ENCODE assay signal across 8 cellular contexts in genomic region chr1:44842763-44843655, GRCh38. TPM values are rescaled to one million over a fixed set of nuclear protein-coding genes. Genes with fewer than 3 reads are reported as not detected.
DNase-seq lines count a peak whose midpoint lies in the region; ATAC-seq and TF ChIP-seq lines count a peak whose summit lies in the region.

Gene PTCH2 (minus strand): TSS chr1:44843253. CDS start chr1:44842932, 321 bp downstream.

- H3K4me1 ChIP-seq in esophagus muscularis mucosa = peaks cover 9 to 23% (median 16%) of the 10 kb centered on the region in 4 donors

- TF ChIP-seq POLR2A in esophagus muscularis mucosa (IDR thresholded peaks at IDR 0.05; ENCODE audit: low read depth) = no peak

- no peaks in the 10 kb centered on the region for H3K36me3 Mint-ChIP-seq in activated CD8-positive, alpha-beta T cell treated with anti-CD3 and anti-CD28 coated beads for 36 hours (ENCODE audit: low read depth)

- H3K27ac ChIP-seq in esophagus muscularis mucosa (replicated peaks in 1 of 4) = peak within 1 kb of the TSS; percentile 65 to 79 (median 76)

- H3K4me1 Mint-ChIP-seq in activated CD8-positive, alpha-beta T cell treated with anti-CD3 and anti-CD28 coated beads for 36 hours (ENCODE audit: low read depth) = peaks cover 4% of the 10 kb centered on the region

- POLR2A ChIA-PET in activated CD8-positive, alpha-beta T cell treated with anti-CD3 and anti-CD28 coated beads for 36 hours (lab: Charles Lee) = interaction anchor here (0.7 to 1.9 kb wide), 6 partner anchors 48 to 169 kb away, joined by 3 to 5 read pairs (median 4); partner anchors contain the start of genes RNU5D-1 and UROD

- H3K9me3 Mint-ChIP-seq in activated CD8-positive, alpha-beta T cell treated with anti-CD3 and anti-CD28 coated beads for 36 hours = no peaks in the 10 kb centered on the region

- TF ChIP-seq CTCF in activated CD8-positive, alpha-beta T cell treated with anti-CD3 and anti-CD28 coated beads for 36 hours (IDR thresholded peaks at IDR 0.05) = no peak
- TF ChIP-seq CTCF in esophagus muscularis mucosa (IDR thresholded peaks at IDR 0.05) = peak in 1 of 3 experiments; percentile 3

- no peak within 1 kb of the TSS for H3K27ac Mint-ChIP-seq in activated CD8-positive, alpha-beta T cell treated with anti-CD3 and anti-CD28 coated beads for 36 hours

- intact Hi-C loops in activated CD8-positive, alpha-beta T cell treated with anti-CD3 and anti-CD28 coated beads for 36 hours (cut with micrococcal nuclease) = no loop called here
- intact Hi-C loops in esophagus muscularis mucosa (cut with DNase I) = no loop called here

- DNase-seq in SIG-M5 treated with dmso at 0.1 percent for 504 hours (lab: John Stamatoyannopoulos, UW; ENCODE audit: unreplicated experiment) (peak; percentile 13), SIG-M5 (lab: John Stamatoyannopoulos, UW) (no peak), NCI-H1436 (lab: John Stamatoyannopoulos, UW) (peak; percentile 81), esophagus muscularis mucosa (ENCODE audit: extremely low spot score) (no peak), mucosa of gallbladder (ENCODE audit: low spot score) (peak; percentile 59), ureter (ENCODE audit: low spot score) (peak; percentile 70)
- DNase-seq in activated CD8-positive, alpha-beta T cell treated with anti-CD3 and anti-CD28 coated beads for 36 hours = peak; percentile 48

- ATAC-seq in activated CD8-positive, alpha-beta T cell treated with anti-CD3 and anti-CD28 coated beads for 36 hours = peak; percentile 83
- no peak for ATAC-seq in HG02763 (IDR thresholded peaks at IDR 0.05; ENCODE audit: unreplicated experiment)

- peak within 1 kb of the TSS; percentile 43 for H3K4me3 Mint-ChIP-seq in activated CD8-positive, alpha-beta T cell treated with anti-CD3 and anti-CD28 coated beads for 36 hours

- no peaks in the 10 kb centered on the region for H3K27me3 ChIP-seq in esophagus muscularis mucosa

- no peaks in the 10 kb centered on the region for H3K36me3 ChIP-seq in esophagus muscularis mucosa

- no peak for TF ChIP-seq EP300 in esophagus muscularis mucosa (IDR thresholded peaks at IDR 0.05)

- H3K4me3 ChIP-seq in esophagus muscularis mucosa = peak within 1 kb of the TSS; percentile 58 to 76 (median 62)

- peaks cover 7% of the 10 kb centered on the region for H3K27me3 Mint-ChIP-seq in activated CD8-positive, alpha-beta T cell treated with anti-CD3 and anti-CD28 coated beads for 36 hours

- 3% methylated on average over 31 of the region's 75 CpGs for WGBS in esophagus muscularis mucosa

- CTCF ChIA-PET in activated CD8-positive, alpha-beta T cell treated with anti-CD3 and anti-CD28 coated beads for 36 hours (lab: Charles Lee) = interaction anchor here (1.2 to 3.7 kb wide), 2 partner anchors 7 to 112 kb away, joined by 3 to 17 read pairs; partner anchors contain the start of gene RNU5D-1

- no peaks in the 10 kb centered on the region for H3K9me3 ChIP-seq in esophagus muscularis mucosa

RNA-seq across cellular contexts. Expression of gene PTCH2, which starts in this region (rescaled TPM):
- under 1 TPM; 0.13 to 0.97 TPM for total RNA-seq in activated CD8-positive, alpha-beta T cell treated with anti-CD3 and anti-CD28 coated beads for 36 hours
- total RNA-seq in esophagus muscularis mucosa (1 to 10 TPM in 2 of 4 donors, under 1 TPM in 2; 0.66 to 2.6 (median 1.1) TPM), mucosa of gallbladder (1.9 TPM), ureter (1.5 TPM)

Comparison
In these comparisons a context has a peak if more than half of its experiments do, and no peak if none do; other contexts are left out.
1. DNase-seq: peak in SIG-M5 treated with dmso at 0.1 percent for 504 hours (single experiment), NCI-H1436 (single experiment), mucosa of gallbladder (single experiment) and ureter (single experiment); none in SIG-M5 (single experiment) and esophagus muscularis mucosa (single experiment).
2. Peak in DNase-seq and ATAC-seq in activated CD8-positive, alpha-beta T cell treated with anti-CD3 and anti-CD28 coated beads for 36 hours; RNA of the gene not detected or under 1 TPM.